8 cellular contexts compared by ENCODE assay signal in genomic region chr14:55581011-55581806, GRCh38. TPM values are rescaled to one million over a fixed set of nuclear protein-coding genes. Genes with fewer than 3 reads are reported as not detected.
DNase-seq lines count a peak whose midpoint lies in the region; ATAC-seq and TF ChIP-seq lines count a peak whose summit lies in the region.

No MANE protein-coding gene starts in this region.

- H4K12ac ChIP-seq in trophoblast cell (ENCODE audit: low read depth, low read length), result peak overlapping the region; percentile 90

- H3K4me2 ChIP-seq in trophoblast cell (ENCODE audit: low read length), result peak overlapping the region; percentile 80

- DNase-seq in G401 (ENCODE audit: low spot score) (peak; percentile 39), RWPE1 (ENCODE audit: low spot score) (peak; percentile 35), cardiac septum (ENCODE audit: low spot score) (peak; percentile 78), trophoblast cell (peak; percentile 92 to 94), aorta (peak; percentile 55 to 79)
- peak; percentile 55 for DNase-seq in activated naive CD4-positive, alpha-beta T cell treated with anti-CD3 and anti-CD28 coated beads, Interleukin-2, amount 10 ng/mL, durations not matched to agents 7 days and 5 days

- peaks cover 2% of the 10 kb centered on the region for H3K36me3 Mint-ChIP-seq in activated naive CD4-positive, alpha-beta T cell treated with anti-CD3 and anti-CD28 coated beads, Interleukin-2, amount 10 ng/mL, durations not matched to agents 7 days and 5 days

- H3K14ac ChIP-seq in trophoblast cell (ENCODE audit: low read length), result peak overlapping the region; percentile 99

- H3K4ac ChIP-seq in trophoblast cell (ENCODE audit: low read depth, low read length), result peak overlapping the region; percentile 100

- in situ Hi-C loops in G401 (cut with HindIII; ENCODE audit: low sequenced_read_pairs), result no loop called here

- peak overlapping the region; percentile 93 for H4K91ac ChIP-seq in trophoblast cell (ENCODE audit: low read depth, low read length)

- peak overlapping the region; percentile 98 for H3K4me3 ChIP-seq in trophoblast cell (ENCODE audit: low read depth, low read length)
- peak overlapping the region; percentile 88 for H3K4me3 ChIP-seq in aorta (ENCODE audit: low read length in 2 of 2)

- peak overlapping the region; percentile 88 for H3K27ac ChIP-seq in RWPE1
- peak overlapping the region; percentile 98 for H3K27ac ChIP-seq in trophoblast cell (ENCODE audit: low read depth, low read length)
- H3K27ac ChIP-seq in aorta (ENCODE audit: low read depth in 1 of 2, low read length in 2 of 2), result peak overlapping the region; percentile 89 to 92

- H3K9ac ChIP-seq in trophoblast cell (ENCODE audit: low read length), result peak overlapping the region; percentile 99

- CTCF ChIA-PET in RWPE1 (lab: Yijun Ruan, JAX), result interaction anchor here (0.6 to 1.1 kb wide), 5 partner anchors 18 to 143 kb away, joined by 3 to 4 read pairs (median 3); no protein-coding TSS in a partner anchor
- CTCF ChIA-PET in activated naive CD4-positive, alpha-beta T cell treated with anti-CD3 and anti-CD28 coated beads, Interleukin-2, amount 10 ng/mL, durations not matched to agents 7 days and 5 days (lab: Charles Lee), result interaction anchor here (1.3 kb wide), 2 partner anchors 13 to 135 kb away, joined by 4 read pairs; no protein-coding TSS in a partner anchor

- no peaks in the 10 kb centered on the region for H3K27me3 Mint-ChIP-seq in activated naive CD4-positive, alpha-beta T cell treated with anti-CD3 and anti-CD28 coated beads, Interleukin-2, amount 10 ng/mL, durations not matched to agents 7 days and 5 days

- H3K9me3 ChIP-seq in trophoblast cell (ENCODE audit: insufficient read depth, low read depth, low read length), result no peaks in the 10 kb centered on the region
- H3K9me3 ChIP-seq in aorta (ENCODE audit: control insufficient read depth, low read length), result no peaks in the 10 kb centered on the region

- TF ChIP-seq CTCF in RWPE1 (conservative IDR thresholded peaks at IDR 0.05; ENCODE audit: low read depth), result no peak

- peak overlapping the region; percentile 94 for H2BK120ac ChIP-seq in trophoblast cell (ENCODE audit: insufficient read depth, low read length, poor library complexity)

- no peaks in the 10 kb centered on the region for H3K9me3 Mint-ChIP-seq in activated naive CD4-positive, alpha-beta T cell treated with anti-CD3 and anti-CD28 coated beads, Interleukin-2, amount 10 ng/mL, durations not matched to agents 7 days and 5 days

- peaks cover 21% of the 10 kb centered on the region for H3K79me1 ChIP-seq in trophoblast cell (ENCODE audit: low read length)

- intact Hi-C loops in cardiac septum (cut with DNase I), result loop anchor here (10.0 kb wide), 1 partner anchor 306 kb away; the partner anchor contains the start of gene FBXO34
- intact Hi-C loops in aorta (cut with DNase I), result loop anchor here (2.0 to 10.0 kb wide), 2 partner anchors 132 to 136 kb away; partner anchors contain the start of gene TBPL2 (in 1 of the 2)

- peak overlapping the region; percentile 99 for H3K18ac ChIP-seq in trophoblast cell (ENCODE audit: low read length)

- peaks cover 26% of the 10 kb centered on the region for H3K79me2 ChIP-seq in trophoblast cell (ENCODE audit: control insufficient read depth, insufficient read depth, low read length, poor library complexity)

- no CpG with 5 or more reads among the region's 27 CpGs for WGBS in trophoblast cell (ENCODE audit: extremely low coverage, insufficient coverage, insufficient read length)
- WGBS in aorta, 2 donors, result 3% methylated on average over 27 of the region's 27 CpGs

- H2AFZ ChIP-seq in trophoblast cell (ENCODE audit: insufficient read depth, low read length, poor library complexity), result peak overlapping the region; percentile 92

- H3K4me3 Mint-ChIP-seq in activated naive CD4-positive, alpha-beta T cell treated with anti-CD3 and anti-CD28 coated beads, Interleukin-2, amount 10 ng/mL, durations not matched to agents 7 days and 5 days, result peak overlapping the region; percentile 82

- H3K36me3 ChIP-seq in trophoblast cell (ENCODE audit: control insufficient read depth in 1 of 2, insufficient read depth in 2 of 2, low read length in 2 of 2), result no peaks in the 10 kb centered on the region
- H3K36me3 ChIP-seq in aorta (ENCODE audit: control insufficient read depth in 1 of 2, insufficient read depth in 2 of 2, low read length in 1 of 2), result no peaks in the 10 kb centered on the region

- no peak overlapping the region for H3K23ac ChIP-seq in trophoblast cell (ENCODE audit: low read length)

- POLR2A ChIA-PET in RWPE1 (lab: Yijun Ruan, JAX; ENCODE audit: low non-redundant PET), result no interaction called here

- peak overlapping the region; percentile 97 for H2BK5ac ChIP-seq in trophoblast cell (ENCODE audit: low read depth, low read length, poor library complexity)

- peak overlapping the region; percentile 65 for H2BK12ac ChIP-seq in trophoblast cell (ENCODE audit: low read length)

- ATAC-seq in HG02840 (IDR thresholded peaks at IDR 0.05; ENCODE audit: low FRiP score, unreplicated experiment) (peak; percentile 10), aorta (ENCODE audit: low FRiP score) (peak; percentile 63), GM18858 (IDR thresholded peaks at IDR 0.05; ENCODE audit: unreplicated experiment) (no peak)

- H4K8ac ChIP-seq in trophoblast cell (ENCODE audit: low read depth, low read length), result peak overlapping the region; percentile 79

- peak overlapping the region; percentile 99 for H2AK5ac ChIP-seq in trophoblast cell (ENCODE audit: low read length)

- H3K27ac Mint-ChIP-seq in activated naive CD4-positive, alpha-beta T cell treated with anti-CD3 and anti-CD28 coated beads, Interleukin-2, amount 10 ng/mL, durations not matched to agents 7 days and 5 days, result peak overlapping the region; percentile 76

- H3K27me3 ChIP-seq in trophoblast cell (ENCODE audit: insufficient read depth, low read length), result no peaks in the 10 kb centered on the region
- H3K27me3 ChIP-seq in aorta (ENCODE audit: control insufficient read depth in 1 of 2, insufficient read depth in 2 of 2, low read length in 1 of 2), result no peaks in the 10 kb centered on the region

- H3K4me1 ChIP-seq in trophoblast cell (ENCODE audit: control insufficient read depth in 1 of 2, insufficient read depth in 2 of 2, low read length in 2 of 2) (peaks cover 4 to 12% of the 10 kb centered on the region in 2 experiments), aorta (ENCODE audit: control insufficient read depth in 1 of 2, insufficient read depth in 2 of 2, low read length in 2 of 2) (peaks cover 5 to 10% of the 10 kb centered on the region in 2 donors)

- peaks cover 37% of the 10 kb centered on the region for H3K4me1 Mint-ChIP-seq in activated naive CD4-positive, alpha-beta T cell treated with anti-CD3 and anti-CD28 coated beads, Interleukin-2, amount 10 ng/mL, durations not matched to agents 7 days and 5 days

RNA-seq across cellular contexts. Expression of gene KTN1, which starts 1.2 kb away (rescaled TPM):
- total RNA-seq in G401 (2014; rRNA removed; shearing (Covaris generic)), result 92.4 and 132 TPM in 2 replicates
- total RNA-seq in cardiac septum, result 247 TPM
- polyA plus RNA-seq in trophoblast cell (2013), result 222 and 228 TPM in 2 replicates
- total RNA-seq in aorta, result 100 to 1,000 TPM; 191 to 216 TPM
- 100 to 1,000 TPM in 1 of 2 donors, 10 to 100 TPM in 1; 86.8 to 143 TPM for polyA plus RNA-seq in aorta

Comparison
In these comparisons a context has a peak if more than half of its experiments do, and no peak if none do; other contexts are left out.
1. DNase-seq: peak in every context shown above with its lines; median percentile 93 in trophoblast cell; 78 in cardiac septum; 67 in aorta; 55 in activated naive CD4-positive, alpha-beta T cell treated with anti-CD3 and anti-CD28 coated beads, Interleukin-2, amount 10 ng/mL, durations not matched to agents 7 days and 5 days; 39 in G401; 35 in RWPE1.